Comparison of ENCODE assay signal across 10 cellular contexts in the genomic region with DNA sequence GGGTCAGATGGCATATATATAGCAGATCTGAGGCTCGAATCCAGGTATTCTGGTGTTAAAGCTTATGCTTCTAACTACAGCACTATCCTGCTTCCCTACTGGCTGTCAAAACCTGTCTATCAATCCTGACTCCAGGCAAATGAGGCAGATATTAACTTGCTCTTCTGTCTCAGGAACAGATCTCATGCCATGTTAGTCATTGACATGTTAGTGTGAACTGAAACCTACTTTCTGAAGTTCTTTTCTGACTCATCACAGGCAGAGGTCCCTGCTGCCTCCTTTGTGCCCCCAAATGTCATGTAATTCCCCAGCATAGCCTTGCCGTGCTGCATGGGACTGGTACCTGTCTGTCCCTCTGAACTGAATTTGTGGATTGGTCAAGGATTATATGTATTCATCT.
DNase-seq lines count a peak whose midpoint lies in the region; ATAC-seq, FAIRE-seq and TF ChIP-seq lines count a peak whose summit lies in the region.
"Had no signal": no experiment of that assay in that cellular context is flagged by ENCODE, and none has a peak within 500 bp of the region (broad histone marks: within the 10 kb centered on the region; RNA-seq: fewer than 3 reads in every experiment).

No MANE protein-coding gene starts in this region.

- 13% methylated on average over 2 of the region's 2 CpGs for WGBS in K562 (ENCODE audit: insufficient coverage, low coverage, missing lambda C conversion rate)

- no peak overlapping the region for H3K4me3 ChIP-seq in K562
- H3K4me3 ChIP-seq: BLaER1 had no signal

- peaks cover 0 to 14% of the 10 kb centered on the region in 2 experiments; a peak in 3 of 5 replicates for H3K27me3 ChIP-seq in K562 (ENCODE audit: control insufficient read depth in 2 of 2, insufficient read depth in 2 of 2, low read length in 2 of 2)
- H3K27me3 ChIP-seq: BLaER1 had no signal

- TF ChIP-seq EP300 in K562 (IDR thresholded peaks at IDR 0.05; ENCODE audit: low read length): no peak

- CTCF ChIA-PET in K562 (lab: Yijun Ruan, JAX; ENCODE audit: low intra/inter-chr PET ratio): no interaction called here

- no peak for TF ChIP-seq CTCF in K562 (IDR thresholded peaks at IDR 0.05 in 2 of 3, conservative IDR thresholded peaks at IDR 0.05 in 1 of 3; ENCODE audit: insufficient read depth in 2 of 3, low read depth in 1 of 3, low read length in 3 of 3)

- peaks cover 0 to 14% of the 10 kb centered on the region in 2 experiments; a peak in 3 of 5 replicates for H3K4me1 ChIP-seq in K562 (replicated peaks in 1 of 2; ENCODE audit: control insufficient read depth in 2 of 2, insufficient read depth in 2 of 2, low read length in 2 of 2)

- POLR2A ChIA-PET in K562 (lab: Yijun Ruan, JAX): interaction anchor here (0.7 to 1.5 kb wide), 2 partner anchors 8 to 458 kb away, joined by 3 to 6 read pairs; no protein-coding TSS in a partner anchor

- H3K9me3 ChIP-seq in K562 (replicated peaks; ENCODE audit: control insufficient read depth, insufficient read depth, low read depth, low read length): no peaks in the 10 kb centered on the region

- no peaks in the 10 kb centered on the region for H4K20me1 ChIP-seq in K562 (replicated peaks; ENCODE audit: control insufficient read depth, insufficient read depth, low read length)
- H4K20me1 ChIP-seq: BLaER1 had no signal

- no peaks in the 10 kb centered on the region for H3K9me1 ChIP-seq in K562 (ENCODE audit: control insufficient read depth, insufficient read depth, low read length)

- DNase-seq in stimulated activated CD4-positive, alpha-beta T cell treated with anti-CD3 and anti-CD28 coated beads, Interleukin-1b, Interleukin-23, amount 100 ng/mL, for 48 hours: peak; percentile 13
- DNase-seq in stimulated activated CD4-positive, alpha-beta T cell treated with anti-CD3 and anti-CD28 coated beads, Interleukin-4, amount 100 ng/mL, for 4 hours: no peak
- DNase-seq in K562 (ENCODE audit: extremely low read depth in 1 of 4, low spot score in 3 of 4) (no peak), KBM-7 (no peak), SKM-1 treated with dmso at 0.1 percent for 144 hours (lab: John Stamatoyannopoulos, UW; ENCODE audit: unreplicated experiment) (no peak), NCI-H2081 treated with DMSO at 0.1 percent for 48 hours (lab: John Stamatoyannopoulos, UW) (no peak)
- DNase-seq: naive thymus-derived CD8-positive, alpha-beta T cell had no signal

- H3K36me3 ChIP-seq in K562 (ENCODE audit: control insufficient read depth, insufficient read depth, low read length): no peaks in the 10 kb centered on the region
- H3K36me3 ChIP-seq: BLaER1 had no signal

- no TSS peak for BruUV-seq in K562 (replicated peaks; lab: Mats Ljungman, UMichigan)

- no peak for TF ChIP-seq RAD21 in K562 (CRISPR knock-in tag; conservative IDR thresholded peaks at IDR 0.05 in 1 of 2, IDR thresholded peaks at IDR 0.05 in 1 of 2)

- in situ Hi-C loops in K562 (cut with MboI) (loop anchor here (10.0 kb wide), 1 partner anchor 484 kb away; no protein-coding TSS in a partner anchor), KBM-7 (cut with MboI; ENCODE audit: low pct_unique_long_range_greater_than_20kb, low sequenced_read_pairs) (loop anchor here (10.0 kb wide), 1 partner anchor 894 kb away; no protein-coding TSS in a partner anchor)

- no peak for TF ChIP-seq POLR2A in K562 (conservative IDR thresholded peaks at IDR 0.05)

- no peak overlapping the region for H2AFZ ChIP-seq in K562 (ENCODE audit: low read depth, low read length)

- no peak for FAIRE-seq in K562 (lab: Jason Lieb, UNC)

- intact Hi-C loops in K562 (cut with micrococcal nuclease): loop anchor here (5.0 kb wide), 1 partner anchor 33 kb away; no protein-coding TSS in a partner anchor

- peak; percentile 62 for ATAC-seq in HG03175 (IDR thresholded peaks at IDR 0.05; ENCODE audit: unreplicated experiment)
- ATAC-seq in K562: no peak
- ATAC-seq in HG03135 (IDR thresholded peaks at IDR 0.05; ENCODE audit: unreplicated experiment): no peak
- ATAC-seq: naive thymus-derived CD8-positive, alpha-beta T cell had no signal

- no peak overlapping the region for H3K4me2 ChIP-seq in K562 (ENCODE audit: insufficient read depth, low read length)

- no peak overlapping the region for H3K9ac ChIP-seq in K562 (ENCODE audit: insufficient read depth in 1 of 2, low read depth in 2 of 2, low read length in 2 of 2)
- H3K9ac ChIP-seq: BLaER1 had no signal

- no peak overlapping the region for H3K27ac ChIP-seq in K562 (ENCODE audit: extremely low read depth, low read depth, low read length)
- H3K27ac ChIP-seq: BLaER1 had no signal

- H3K79me2 ChIP-seq in K562 (ENCODE audit: control insufficient read depth, insufficient read depth, low read length): no peaks in the 10 kb centered on the region

TF ChIP-seq in K562, 482 proteins besides CTCF, POLR2A, EP300 and RAD21 (continues in another document):
- TF ChIP-seq EP400 (IDR thresholded peaks at IDR 0.05) (no peak), TOE1 (IDR thresholded peaks at IDR 0.05; ENCODE audit: borderline replicate concordance) (no peak), TOE1 (CRISPR knock-in tag; IDR thresholded peaks at IDR 0.05; ENCODE audit: borderline replicate concordance, low read depth) (no peak), TAF9B (IDR thresholded peaks at IDR 0.05; ENCODE audit: partially characterized antibody) (no peak), PKNOX1 (IDR thresholded peaks at IDR 0.05) (peak; percentile 77)
- TF ChIP-seq, protein P1, sequence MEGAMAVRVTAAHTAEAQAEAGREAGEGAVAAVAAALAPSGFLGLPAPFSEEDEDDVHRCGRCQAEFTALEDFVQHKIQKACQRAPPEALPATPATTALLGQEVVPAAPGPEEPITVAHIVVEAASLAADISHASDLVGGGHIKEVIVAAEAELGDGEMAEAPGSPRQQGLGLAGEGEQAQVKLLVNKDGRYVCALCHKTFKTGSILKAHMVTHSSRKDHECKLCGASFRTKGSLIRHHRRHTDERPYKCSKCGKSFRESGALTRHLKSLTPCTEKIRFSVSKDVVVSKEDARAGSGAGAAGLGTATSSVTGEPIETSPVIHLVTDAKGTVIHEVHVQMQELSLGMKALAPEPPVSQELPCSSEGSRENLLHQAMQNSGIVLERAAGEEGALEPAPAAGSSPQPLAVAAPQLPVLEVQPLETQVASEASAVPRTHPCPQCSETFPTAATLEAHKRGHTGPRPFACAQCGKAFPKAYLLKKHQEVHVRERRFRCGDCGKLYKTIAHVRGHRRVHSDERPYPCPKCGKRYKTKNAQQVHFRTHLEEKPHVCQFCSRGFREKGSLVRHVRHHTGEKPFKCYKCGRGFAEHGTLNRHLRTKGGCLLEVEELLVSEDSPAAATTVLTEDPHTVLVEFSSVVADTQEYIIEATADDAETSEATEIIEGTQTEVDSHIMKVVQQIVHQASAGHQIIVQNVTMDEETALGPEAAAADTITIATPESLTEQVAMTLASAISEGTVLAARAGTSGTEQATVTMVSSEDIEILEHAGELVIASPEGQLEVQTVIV (CRISPR knock-in tag; IDR thresholded peaks at IDR 0.05; ENCODE audit: borderline replicate concordance): no peak
- TF ChIP-seq, protein P2, sequence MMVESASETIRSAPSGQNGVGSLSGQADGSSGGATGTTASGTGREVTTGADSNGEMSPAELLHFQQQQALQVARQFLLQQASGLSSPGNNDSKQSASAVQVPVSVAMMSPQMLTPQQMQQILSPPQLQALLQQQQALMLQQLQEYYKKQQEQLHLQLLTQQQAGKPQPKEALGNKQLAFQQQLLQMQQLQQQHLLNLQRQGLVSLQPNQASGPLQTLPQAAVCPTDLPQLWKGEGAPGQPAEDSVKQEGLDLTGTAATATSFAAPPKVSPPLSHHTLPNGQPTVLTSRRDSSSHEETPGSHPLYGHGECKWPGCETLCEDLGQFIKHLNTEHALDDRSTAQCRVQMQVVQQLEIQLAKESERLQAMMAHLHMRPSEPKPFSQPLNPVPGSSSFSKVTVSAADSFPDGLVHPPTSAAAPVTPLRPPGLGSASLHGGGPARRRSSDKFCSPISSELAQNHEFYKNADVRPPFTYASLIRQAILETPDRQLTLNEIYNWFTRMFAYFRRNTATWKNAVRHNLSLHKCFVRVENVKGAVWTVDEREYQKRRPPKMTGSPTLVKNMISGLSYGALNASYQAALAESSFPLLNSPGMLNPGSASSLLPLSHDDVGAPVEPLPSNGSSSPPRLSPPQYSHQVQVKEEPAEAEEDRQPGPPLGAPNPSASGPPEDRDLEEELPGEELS (CRISPR knock-in tag; IDR thresholded peaks at IDR 0.05; ENCODE audit: borderline replicate concordance): no peak
